In genomic region chr1:14790967-14791366, GRCh38 we compare ENCODE assay signal across 34 cellular contexts.
"Had no signal": no experiment of that assay in that cellular context is flagged by ENCODE, and none has a peak within 500 bp of the region (broad histone marks: within the 10 kb centered on the region; RNA-seq: fewer than 3 reads in every experiment).

No MANE protein-coding gene starts in this region.

- H3K36me3 ChIP-seq: adrenal gland, brain microvascular endothelial cell, breast epithelium had no signal

- FAIRE-seq: astrocyte, TTC549 had no signal

- H3K4me3 ChIP-seq: adrenal gland, body of pancreas, breast epithelium had no signal

- ATAC-seq: activated CD8-positive, alpha-beta T cell treated with anti-CD3 and anti-CD28 coated beads for 36 hours; activated naive CD4-positive, alpha-beta T cell treated with anti-CD3 and anti-CD28 coated beads, Interleukin-2, amount 50 U/mL, for 72 hours; body of pancreas had no signal

- H3K27me3 ChIP-seq: adrenal gland, body of pancreas, brain microvascular endothelial cell, breast epithelium had no signal

- H3K27me3 Mint-ChIP-seq: activated B cell treated with CpG ODN at 0.5 μM for 24 hours; activated CD4-positive, alpha-beta memory T cell treated with anti-CD3 and anti-CD28 coated beads for 36 hours; activated CD4-positive, alpha-beta T cell treated with anti-CD3 and anti-CD28 coated beads, Interleukin-2, amount 10 ng/mL, durations not matched to agents 24 days and 14 days; activated CD8-positive, alpha-beta T cell treated with anti-CD3 and anti-CD28 coated beads for 36 hours; activated naive CD8-positive, alpha-beta T cell treated with anti-CD3 and anti-CD28 coated beads for 36 hours had no signal

- H3K27ac Mint-ChIP-seq: activated B cell treated with CpG ODN at 0.5 μM for 24 hours; activated CD4-positive, alpha-beta memory T cell treated with anti-CD3 and anti-CD28 coated beads for 36 hours; activated CD4-positive, alpha-beta T cell treated with anti-CD3 and anti-CD28 coated beads, Interleukin-2, amount 10 ng/mL, durations not matched to agents 24 days and 14 days; activated CD8-positive, alpha-beta T cell treated with anti-CD3 and anti-CD28 coated beads for 36 hours; activated naive CD4-positive, alpha-beta T cell treated with anti-CD3 and anti-CD28 coated beads for 36 hours; activated naive CD4-positive, alpha-beta T cell treated with anti-CD3 and anti-CD28 coated beads, Interleukin-2, amount 50 U/mL, for 72 hours; activated naive CD8-positive, alpha-beta T cell treated with anti-CD3 and anti-CD28 coated beads for 36 hours; activated T-cell treated with anti-CD3 and anti-CD28 coated beads, Interleukin-2, amount 50 U/mL, for 24 hours; activated T-helper 2 cell treated with anti-CD3 and anti-CD28 coated beads, Interferon-gamma antibody, Interleukin-2, Interleukin-4, amounts not matched to agents 10 μg/mL and 5 μg/mL and 100 μg/mL, durations not matched to agents 14 hours and 24 hours and 36 hours; T-helper 1 cell treated with Interleukin-12 subunit alpha and Interleukin-12 subunit beta and Interleukin-4 antibody, amounts not matched to agents 30 μg/mL and 1 μg/mL, for 36 hours; T-helper 2 cell treated with Interferon-gamma antibody and Interleukin-4, amounts not matched to agents 5 μg/mL and 100 μg/mL, for 36 hours had no signal

- H3K36me3 Mint-ChIP-seq: activated CD4-positive, alpha-beta memory T cell treated with anti-CD3 and anti-CD28 coated beads for 36 hours; activated naive CD4-positive, alpha-beta T cell treated with anti-CD3 and anti-CD28 coated beads, Interleukin-2, amount 50 U/mL, for 72 hours; activated naive CD8-positive, alpha-beta T cell treated with anti-CD3 and anti-CD28 coated beads for 36 hours had no signal

- H3K4me3 Mint-ChIP-seq: activated B cell treated with CpG ODN at 0.5 μM for 24 hours; activated CD4-positive, alpha-beta memory T cell treated with anti-CD3 and anti-CD28 coated beads for 36 hours; activated CD4-positive, alpha-beta T cell treated with anti-CD3 and anti-CD28 coated beads, Interleukin-2, amount 10 ng/mL, durations not matched to agents 24 days and 14 days; activated CD8-positive, alpha-beta T cell treated with anti-CD3 and anti-CD28 coated beads for 36 hours; activated naive CD4-positive, alpha-beta T cell treated with anti-CD3 and anti-CD28 coated beads for 36 hours; activated naive CD8-positive, alpha-beta T cell treated with anti-CD3 and anti-CD28 coated beads for 36 hours; activated T-cell treated with anti-CD3 and anti-CD28 coated beads, Interleukin-2, amount 50 U/mL, for 24 hours; T-helper 1 cell treated with Interleukin-12 subunit alpha and Interleukin-12 subunit beta and Interleukin-4 antibody, amounts not matched to agents 30 μg/mL and 1 μg/mL, for 36 hours; T-helper 2 cell treated with Interferon-gamma antibody and Interleukin-4, amounts not matched to agents 5 μg/mL and 100 μg/mL, for 36 hours had no signal

- H3K27ac ChIP-seq: adrenal gland, body of pancreas, brain microvascular endothelial cell, breast epithelium, VCaP had no signal

- H3K4me1 Mint-ChIP-seq: activated B cell treated with CpG ODN at 0.5 μM for 24 hours; activated CD4-positive, alpha-beta T cell treated with anti-CD3 and anti-CD28 coated beads, Interleukin-2, amount 10 ng/mL, durations not matched to agents 24 days and 14 days had no signal

- H3K9me3 Mint-ChIP-seq: activated B cell treated with CpG ODN at 0.5 μM for 24 hours; activated CD4-positive, alpha-beta memory T cell treated with anti-CD3 and anti-CD28 coated beads for 36 hours; activated CD4-positive, alpha-beta T cell treated with anti-CD3 and anti-CD28 coated beads, Interleukin-2, amount 10 ng/mL, durations not matched to agents 24 days and 14 days; activated CD8-positive, alpha-beta T cell treated with anti-CD3 and anti-CD28 coated beads for 36 hours; activated naive CD4-positive, alpha-beta T cell treated with anti-CD3 and anti-CD28 coated beads for 36 hours; activated naive CD4-positive, alpha-beta T cell treated with anti-CD3 and anti-CD28 coated beads, Interleukin-2, amount 50 U/mL, for 72 hours; activated naive CD8-positive, alpha-beta T cell treated with anti-CD3 and anti-CD28 coated beads for 36 hours; activated T-cell treated with anti-CD3 and anti-CD28 coated beads, Interleukin-2, amount 50 U/mL, for 24 hours; activated T-helper 2 cell treated with anti-CD3 and anti-CD28 coated beads, Interferon-gamma antibody, Interleukin-2, Interleukin-4, amounts not matched to agents 10 μg/mL and 5 μg/mL and 100 μg/mL, durations not matched to agents 14 hours and 24 hours and 36 hours; T-helper 1 cell treated with Interleukin-12 subunit alpha and Interleukin-12 subunit beta and Interleukin-4 antibody, amounts not matched to agents 30 μg/mL and 1 μg/mL, for 36 hours; T-helper 2 cell treated with Interferon-gamma antibody and Interleukin-4, amounts not matched to agents 5 μg/mL and 100 μg/mL, for 36 hours had no signal

- DNase-seq: activated B cell treated with CpG ODN at 0.5 μM for 24 hours; activated CD4-positive, alpha-beta memory T cell treated with anti-CD3 and anti-CD28 coated beads for 36 hours; activated CD4-positive, alpha-beta T cell treated with anti-CD3 and anti-CD28 coated beads for 4 hours; activated CD4-positive, alpha-beta T cell treated with anti-CD3 and anti-CD28 coated beads, Interleukin-2, amount 10 ng/mL, durations not matched to agents 24 days and 14 days; activated CD4-positive, alpha-beta T cell treated with anti-CD3 and anti-CD28 coated beads, Interleukin-2, amount 50 U/mL, for 1 hour; activated CD4-positive, alpha-beta T cell treated with anti-CD3 and anti-CD28 coated beads, Interleukin-2, amount 50 U/mL, for 4 hours; activated CD4-positive, CD25-positive, alpha-beta regulatory T cell treated with anti-CD3 and anti-CD28 coated beads, Interleukin-2, amount 50 U/mL, for 72 hours; activated CD8-positive, alpha-beta memory T cell treated with anti-CD3 and anti-CD28 coated beads, Interleukin-2, amount 50 U/mL, for 4 hours; activated CD8-positive, alpha-beta T cell treated with anti-CD3 and anti-CD28 coated beads for 36 hours; activated effector memory CD4-positive, alpha-beta T cell treated with Interleukin-2 at 50 U/mL for 16 hours; activated gamma-delta T cell; activated naive CD4-positive, alpha-beta T cell treated with anti-CD3 and anti-CD28 coated beads for 36 hours; activated naive CD4-positive, alpha-beta T cell treated with anti-CD3 and anti-CD28 coated beads, Interleukin-2, amount 50 U/mL, for 16 hours; activated naive CD8-positive, alpha-beta T cell treated with anti-CD3 and anti-CD28 coated beads for 36 hours; activated T-cell treated with anti-CD3 and anti-CD28 coated beads for 4 hours; activated T-cell treated with anti-CD3 and anti-CD28 coated beads, Interleukin-2, amount 50 U/mL, for 24 hours; activated T-cell treated with anti-CD3 and anti-CD28 coated beads, Interleukin-2, amount 50 U/mL, for 48 hours; adrenal gland; amniotic stem cell; aorta; body of pancreas; brain microvascular endothelial cell; central memory CD4-positive, alpha-beta T cell; T-helper 1 cell; T-helper 2 cell; T-helper 9 cell had no signal

- H3K9me3 ChIP-seq: adrenal gland, body of pancreas, breast epithelium had no signal

- H3K4me1 ChIP-seq: adrenal gland, breast epithelium had no signal
